ENCODE assay signal across 1 cellular context in genomic region chr15:79678032-79678701, GRCh38.
TF ChIP-seq lines count a peak whose summit lies in the region.

No MANE protein-coding gene starts in this region.

TF ChIP-seq in WTC11, 78 proteins besides CTCF, POLR2A, EP300 and RAD21 (continued from another document):
- no peak for TF ChIP-seq STAT6 (CRISPR knock-in tag; conservative IDR thresholded peaks at IDR 0.05; ENCODE audit: low read depth)
